1 cellular context compared by ENCODE assay signal in genomic region chr6:114304304-114304887, GRCh38.
TF ChIP-seq lines count a peak whose summit lies in the region.

No MANE protein-coding gene starts in this region.

TF ChIP-seq in GM12878, 131 proteins besides CTCF, POLR2A, EP300 and RAD21 (continued from another document):
- no peak for TF ChIP-seq NKRF (conservative IDR thresholded peaks at IDR 0.05)
- TF ChIP-seq LARP7 (IDR thresholded peaks at IDR 0.05) = no peak
- no peak for TF ChIP-seq RAD51 (IDR thresholded peaks at IDR 0.05)
- TF ChIP-seq SUZ12 (IDR thresholded peaks at IDR 0.05; ENCODE audit: unreplicated experiment) = no peak
- no peak for TF ChIP-seq SREBF1 (IDR thresholded peaks at IDR 0.05; ENCODE audit: low read length)
- TF ChIP-seq ELK1 (IDR thresholded peaks at IDR 0.05; ENCODE audit: low read depth, low read length) = no peak
- TF ChIP-seq CUX1 (IDR thresholded peaks at IDR 0.05; ENCODE audit: insufficient replicate concordance, low read depth, low read length) = no peak
- no peak for TF ChIP-seq BCL3 (IDR thresholded peaks at IDR 0.05; ENCODE audit: borderline replicate concordance, insufficient read depth, low read depth, low read length, poor library complexity, severe bottlenecking)
TF ChIP-seq in GM12878: peak in this region for 0.
